In genomic region chr5:157303667-157304327, GRCh38 we compare ENCODE assay signal across 10 cellular contexts. TPM values are rescaled to one million over a fixed set of nuclear protein-coding genes. Genes with fewer than 3 reads are reported as not detected.
A peak's percentile ranks its signal among the peaks of the same experiment; 100 is the strongest.
DNase-seq lines count a peak whose midpoint lies in the region; ATAC-seq and TF ChIP-seq lines count a peak whose summit lies in the region.
"Had no signal": no experiment of that assay in that cellular context is flagged by ENCODE, and none has a peak within 500 bp of the region (broad histone marks: within the 10 kb centered on the region; RNA-seq: fewer than 3 reads in every experiment).

No MANE protein-coding gene starts in this region.

- 37 to 54% (median 46%) methylated on average over 8 of the region's 8 CpGs for WGBS in psoas muscle, 3 donors
- 53% methylated on average over 8 of the region's 8 CpGs for WGBS in prostate gland

- H3K27ac Mint-ChIP-seq in GM23338 (no peak overlapping the region), T-helper 17 cell (peak overlapping the region; percentile 93)

- no peak for TF ChIP-seq POLR2A in prostate gland (IDR thresholded peaks at IDR 0.05)

- intact Hi-C loops in psoas muscle (cut with DNase I) (no loop called here), prostate gland (cut with DNase I) (no loop called here)

- H3K4me3 Mint-ChIP-seq in GM23338, result no peak overlapping the region
- H3K4me3 Mint-ChIP-seq in T-helper 17 cell, result peak overlapping the region; percentile 67

- H3K4me3 ChIP-seq in GM23338, result no peak overlapping the region
- H3K4me3 ChIP-seq in psoas muscle, result no peak overlapping the region
- no peak overlapping the region for H3K4me3 ChIP-seq in prostate gland
- H3K4me3 ChIP-seq: tibial nerve had no signal

- peaks cover 6% of the 10 kb centered on the region for H3K36me3 Mint-ChIP-seq in GM23338 (ENCODE audit: low read depth)
- H3K36me3 Mint-ChIP-seq in T-helper 17 cell (ENCODE audit: low read depth), result peaks cover 8% of the 10 kb centered on the region

- TF ChIP-seq CTCF in GM23338 (conservative IDR thresholded peaks at IDR 0.05; ENCODE audit: low read depth in 2 of 2) (peak; percentile 70 to 92), psoas muscle (IDR thresholded peaks at IDR 0.05) (no peak), prostate gland (IDR thresholded peaks at IDR 0.05) (no peak)

- H3K27ac ChIP-seq in GM23338 (ENCODE audit: low read depth), result no peak overlapping the region
- no peak overlapping the region for H3K27ac ChIP-seq in psoas muscle
- no peak overlapping the region for H3K27ac ChIP-seq in prostate gland
- H3K27ac ChIP-seq: tibial nerve had no signal

- H3K4me1 Mint-ChIP-seq in GM23338 (no peaks in the 10 kb centered on the region), T-helper 17 cell (peaks cover 57% of the 10 kb centered on the region)

- DNase-seq in GM23338 (ENCODE audit: low spot score) (peak; percentile 85), T-helper 17 cell (peak in 2 of 3 donors; percentile 38 to 40), psoas muscle (peak in 1 of 2 donors; percentile 62), prostate gland (ENCODE audit: low spot score) (no peak), NCI-H1930 (lab: John Stamatoyannopoulos, UW) (no peak)
- peak; percentile 61 for DNase-seq in central memory CD4-positive, alpha-beta T cell
- DNase-seq: NCI-H446 had no signal

- H3K9me3 ChIP-seq in T-helper 17 cell (ENCODE audit: control insufficient read depth, low read length, poor library complexity, severe bottlenecking), result no peaks in the 10 kb centered on the region
- no peaks in the 10 kb centered on the region for H3K9me3 ChIP-seq in psoas muscle
- H3K9me3 ChIP-seq in prostate gland, result no peaks in the 10 kb centered on the region
- H3K9me3 ChIP-seq: tibial nerve had no signal

- H3K9me2 ChIP-seq in GM23338 (ENCODE audit: insufficient read depth), result no peaks in the 10 kb centered on the region

- no peak overlapping the region for H3K4me2 ChIP-seq in GM23338

- no peaks in the 10 kb centered on the region for H3K79me2 ChIP-seq in GM23338 (replicated peaks; ENCODE audit: insufficient read depth)

- no peaks in the 10 kb centered on the region for H3F3A ChIP-seq in GM23338 (replicated peaks; ENCODE audit: low read depth)

- no peaks in the 10 kb centered on the region for H3K9me3 Mint-ChIP-seq in GM23338

- H2AFZ ChIP-seq in GM23338, result no peak overlapping the region

- no peaks in the 10 kb centered on the region for H3K4me1 ChIP-seq in GM23338 (ENCODE audit: insufficient read depth)
- no peaks in the 10 kb centered on the region for H3K4me1 ChIP-seq in psoas muscle
- no peaks in the 10 kb centered on the region for H3K4me1 ChIP-seq in prostate gland (replicated peaks)
- H3K4me1 ChIP-seq: tibial nerve had no signal

- H3K27me3 Mint-ChIP-seq in GM23338 (ENCODE audit: insufficient read depth, low read depth, poor library complexity) (peaks cover 2% of the 10 kb centered on the region), T-helper 17 cell (no peaks in the 10 kb centered on the region)

- no peaks in the 10 kb centered on the region for H3K27me3 ChIP-seq in GM23338 (ENCODE audit: insufficient read depth)
- no peaks in the 10 kb centered on the region for H3K27me3 ChIP-seq in psoas muscle (ENCODE audit: insufficient read depth in 3 of 3, low read length in 2 of 3)
- H3K27me3 ChIP-seq in prostate gland (replicated peaks; ENCODE audit: insufficient read depth), result no peaks in the 10 kb centered on the region
- H3K27me3 ChIP-seq: tibial nerve had no signal

- no peaks in the 10 kb centered on the region; the same call in 1 of the 2 replicates for H3K36me3 ChIP-seq in GM23338 (ENCODE audit: insufficient read depth)
- H3K36me3 ChIP-seq in psoas muscle (ENCODE audit: insufficient read depth in 1 of 2, low read depth in 1 of 2), result no peaks in the 10 kb centered on the region
- H3K36me3 ChIP-seq in prostate gland, result no peaks in the 10 kb centered on the region

- H4K20me1 ChIP-seq in GM23338 (replicated peaks; ENCODE audit: insufficient read depth), result no peaks in the 10 kb centered on the region

- peak; percentile 99 for ATAC-seq in GM23338
- ATAC-seq in T-helper 17 cell, result peak; percentile 74
- peak in 3 of 4 donors; percentile 53 to 72 (median 64) for ATAC-seq in psoas muscle
- no peak for ATAC-seq in HG03097 (IDR thresholded peaks at IDR 0.05; ENCODE audit: low FRiP score, unreplicated experiment)
- ATAC-seq in GM19463 (IDR thresholded peaks at IDR 0.05; ENCODE audit: unreplicated experiment), result no peak

TF ChIP-seq in GM23338, 12 proteins besides CTCF, POLR2A, EP300 and RAD21 (continues in another document):
- no peak for TF ChIP-seq NANOG (IDR thresholded peaks at IDR 0.05; ENCODE audit: borderline replicate concordance)
- TF ChIP-seq ZNF331 (CRISPR knock-in tag; IDR thresholded peaks at IDR 0.05; ENCODE audit: low read depth), result no peak
- no peak for TF ChIP-seq STAT1 (IDR thresholded peaks at IDR 0.05; ENCODE audit: unreplicated experiment)
- no peak for TF ChIP-seq ZNF462 (CRISPR knock-in tag; IDR thresholded peaks at IDR 0.05)
- no peak for TF ChIP-seq POLR2AphosphoS5 (IDR thresholded peaks at IDR 0.05; ENCODE audit: low read depth)
- no peak for TF ChIP-seq ZNF114 (CRISPR knock-in tag; IDR thresholded peaks at IDR 0.05)
- TF ChIP-seq EZH2 (IDR thresholded peaks at IDR 0.05; ENCODE audit: low read depth, unreplicated experiment), result no peak
- TF ChIP-seq, protein P1, sequence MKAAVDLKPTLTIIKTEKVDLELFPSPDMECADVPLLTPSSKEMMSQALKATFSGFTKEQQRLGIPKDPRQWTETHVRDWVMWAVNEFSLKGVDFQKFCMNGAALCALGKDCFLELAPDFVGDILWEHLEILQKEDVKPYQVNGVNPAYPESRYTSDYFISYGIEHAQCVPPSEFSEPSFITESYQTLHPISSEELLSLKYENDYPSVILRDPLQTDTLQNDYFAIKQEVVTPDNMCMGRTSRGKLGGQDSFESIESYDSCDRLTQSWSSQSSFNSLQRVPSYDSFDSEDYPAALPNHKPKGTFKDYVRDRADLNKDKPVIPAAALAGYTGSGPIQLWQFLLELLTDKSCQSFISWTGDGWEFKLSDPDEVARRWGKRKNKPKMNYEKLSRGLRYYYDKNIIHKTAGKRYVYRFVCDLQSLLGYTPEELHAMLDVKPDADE (IDR thresholded peaks at IDR 0.05), result no peak
- no peak for TF ChIP-seq JUNB (IDR thresholded peaks at IDR 0.05; ENCODE audit: unreplicated experiment)

RNA-seq across cellular contexts. Expression of gene CYFIP2, which starts 37.9 kb away (rescaled TPM):
- 78.4 and 98.4 TPM in 2 replicates for total RNA-seq in GM23338 (2014; rRNA removed; shearing (Covaris generic))
- polyA plus RNA-seq in GM23338 (2016; fragmentation: Nextera tagmentation; extraction: Ambion mirVana) (54.1 and 58.9 TPM in 2 replicates), psoas muscle (1 to 10 TPM in 2 of 3 donors, under 1 TPM in 1; 0.61 to 4.8 (median 1.7) TPM)
- total RNA-seq in T-helper 17 cell (100 to 1,000 TPM; 363 to 389 TPM), psoas muscle (1 to 10 TPM; 4.9 to 8.3 (median 6.4) TPM), prostate gland (10 to 100 TPM; 17.8 to 25.2 TPM)

Comparison
In these comparisons a context has a peak if more than half of its experiments do, and no peak if none do; other contexts are left out.
1. ATAC-seq: peak in GM23338 (single experiment), T-helper 17 cell (single experiment) and psoas muscle (3 of 4); none in HG03097 (single experiment) and GM19463 (single experiment).
2. DNase-seq: peak in GM23338 (single experiment), T-helper 17 cell (2 of 3) and central memory CD4-positive, alpha-beta T cell (single experiment); none in prostate gland (single experiment) and NCI-H1930 (0 of 2).
3. CTCF ChIP-seq: peak in GM23338 (2 of 2); none in psoas muscle (single experiment) and prostate gland (0 of 4).